ENCODE assay signal across 12 cellular contexts in genomic region chr1:243729956-243730355, GRCh38.
DNase-seq lines count a peak whose midpoint lies in the region; ATAC-seq and TF ChIP-seq lines count a peak whose summit lies in the region.
"Had no signal": no experiment of that assay in that cellular context is flagged by ENCODE, and none has a peak within 500 bp of the region (broad histone marks: within the 10 kb centered on the region; RNA-seq: fewer than 3 reads in every experiment).

No MANE protein-coding gene starts in this region.

- H3K4me3 ChIP-seq in HUES6 (ENCODE audit: low read depth, low read length) (no peak overlapping the region), spleen (peak overlapping the region in 1 of 8 donors; percentile 2)
- H3K4me3 ChIP-seq: SK-N-MC, thyroid gland had no signal

- no peak for TF ChIP-seq CTCF in spleen (IDR thresholded peaks at IDR 0.05 in 8 of 11, conservative IDR thresholded peaks at IDR 0.05 in 3 of 11)

- H3K36me3 ChIP-seq in HUES6 (ENCODE audit: control insufficient read depth, insufficient read depth, low read length) = no peaks in the 10 kb centered on the region
- H3K36me3 ChIP-seq in spleen = peaks cover 0 to 9% (median 0%) of the 10 kb centered on the region in 6 donors
- H3K36me3 ChIP-seq: thyroid gland had no signal

- DNase-seq in NOMO-1 treated with dmso at 0.1 percent for 144 hours (lab: John Stamatoyannopoulos, UW; ENCODE audit: unreplicated experiment) (peak; percentile 43), spleen (no peak), HK-2 (ENCODE audit: unreplicated experiment) (no peak), HuH-7.5 (ENCODE audit: low spot score) (no peak)
- no peak for DNase-seq in activated CD4-positive, alpha-beta T cell treated with anti-CD3 and anti-CD28 coated beads for 1 hour
- no peak for DNase-seq in activated naive CD8-positive, alpha-beta T cell treated with anti-CD3 and anti-CD28 coated beads, Interleukin-2, amount 50 U/mL, for 24 hours
- DNase-seq: activated CD4-positive, alpha-beta T cell treated with anti-CD3 and anti-CD28 coated beads, Interleukin-2, amount 10 ng/mL, durations not matched to agents 24 days and 14 days; activated CD8-positive, alpha-beta memory T cell treated with anti-CD3 and anti-CD28 coated beads, Interleukin-2, amount 50 U/mL, for 4 hours; thyroid gland had no signal

- no peak for ATAC-seq in activated naive CD8-positive, alpha-beta T cell treated with anti-CD3 and anti-CD28 coated beads, Interleukin-2, amount 50 U/mL, for 24 hours

- H3K9me3 Mint-ChIP-seq in activated naive CD8-positive, alpha-beta T cell treated with anti-CD3 and anti-CD28 coated beads, Interleukin-2, amount 50 U/mL, for 24 hours = peaks cover 5% of the 10 kb centered on the region

- TF ChIP-seq POLR2A in spleen (IDR thresholded peaks at IDR 0.05) = no peak

- WGBS in spleen, 5 donors = 92 to 98% (median 97%) methylated on average over 3 of the region's 3 CpGs

- peaks cover 34% of the 10 kb centered on the region for H3K4me1 Mint-ChIP-seq in activated naive CD8-positive, alpha-beta T cell treated with anti-CD3 and anti-CD28 coated beads, Interleukin-2, amount 50 U/mL, for 24 hours

- peaks cover 34% of the 10 kb centered on the region for H3K4me1 ChIP-seq in HUES6 (ENCODE audit: control insufficient read depth, insufficient read depth, low read length)
- H3K4me1 ChIP-seq in spleen = peaks cover 0 to 90% (median 42%) of the 10 kb centered on the region in 6 donors

- H3K4me3 Mint-ChIP-seq in activated naive CD8-positive, alpha-beta T cell treated with anti-CD3 and anti-CD28 coated beads, Interleukin-2, amount 50 U/mL, for 24 hours = no peak overlapping the region
- H3K4me3 Mint-ChIP-seq: activated CD4-positive, alpha-beta T cell treated with anti-CD3 and anti-CD28 coated beads, Interleukin-2, amount 10 ng/mL, durations not matched to agents 24 days and 14 days had no signal

- no peak overlapping the region for H3K27ac Mint-ChIP-seq in activated naive CD8-positive, alpha-beta T cell treated with anti-CD3 and anti-CD28 coated beads, Interleukin-2, amount 50 U/mL, for 24 hours
- H3K27ac Mint-ChIP-seq: activated CD4-positive, alpha-beta T cell treated with anti-CD3 and anti-CD28 coated beads, Interleukin-2, amount 10 ng/mL, durations not matched to agents 24 days and 14 days had no signal

- no peak overlapping the region for H3K9ac ChIP-seq in HUES6 (ENCODE audit: low read length)

- intact Hi-C loops in spleen (cut with DNase I; ENCODE audit: low total_unique reads) = no loop called here

- H3K9me3 ChIP-seq in HUES6 (ENCODE audit: control insufficient read depth, insufficient read depth, low read depth, low read length) = peaks cover 10% of the 10 kb centered on the region
- peaks cover 0 to 6% (median 0%) of the 10 kb centered on the region in 8 donors for H3K9me3 ChIP-seq in spleen
- H3K9me3 ChIP-seq: thyroid gland had no signal

- no peaks in the 10 kb centered on the region for H3K27me3 Mint-ChIP-seq in activated naive CD8-positive, alpha-beta T cell treated with anti-CD3 and anti-CD28 coated beads, Interleukin-2, amount 50 U/mL, for 24 hours
- H3K27me3 Mint-ChIP-seq: activated CD4-positive, alpha-beta T cell treated with anti-CD3 and anti-CD28 coated beads, Interleukin-2, amount 10 ng/mL, durations not matched to agents 24 days and 14 days had no signal

- H3K36me3 Mint-ChIP-seq in activated naive CD8-positive, alpha-beta T cell treated with anti-CD3 and anti-CD28 coated beads, Interleukin-2, amount 50 U/mL, for 24 hours (ENCODE audit: low read depth) = peaks cover 10% of the 10 kb centered on the region

- H3K27me3 ChIP-seq in HUES6 (ENCODE audit: control insufficient read depth, insufficient read depth, low read length) = no peaks in the 10 kb centered on the region
- no peaks in the 10 kb centered on the region for H3K27me3 ChIP-seq in spleen (replicated peaks in 1 of 7)
- H3K27me3 ChIP-seq: thyroid gland had no signal

- H3K27ac ChIP-seq in HUES6 (ENCODE audit: low read depth, low read length) (peak overlapping the region; percentile 7), cingulate gyrus (ENCODE audit: low read depth, low read length) (peak overlapping the region; percentile 57), spleen (peak overlapping the region in 7 of 8 donors; percentile 26 to 82 (median 74))
- H3K27ac ChIP-seq: SK-N-MC, thyroid gland had no signal

Comparison
In these comparisons a context has a peak if more than half of its experiments do, and no peak if none do; other contexts are left out.
1. H3K27ac ChIP-seq: peak in every context shown above with its lines; median percentile 74 in spleen; 57 in cingulate gyrus; 7 in HUES6.